ENCODE assay signal across 1 cellular context in genomic region chr6:82494367-82494766, GRCh38.
TF ChIP-seq lines count a peak whose summit lies in the region.

No MANE protein-coding gene starts in this region.

TF ChIP-seq in SK-N-SH, 30 proteins besides CTCF, POLR2A, EP300 and RAD21 (continued from another document):
- no peak for TF ChIP-seq MAX (IDR thresholded peaks at IDR 0.05; ENCODE audit: low read depth)
